In genomic region chr14:101230851-101231550, GRCh38 we compare ENCODE assay signal across 3 cellular contexts.
TF ChIP-seq lines count a peak whose summit lies in the region.

No MANE protein-coding gene starts in this region.

TF ChIP-seq in SK-N-SH, 30 proteins besides CTCF, POLR2A, EP300 and RAD21:
- no peak for TF ChIP-seq GATA2 (CRISPR knock-in tag; IDR thresholded peaks at IDR 0.05)
- TF ChIP-seq EZH2phosphoT487 (IDR thresholded peaks at IDR 0.05; ENCODE audit: borderline replicate concordance, low read depth), result no peak
- TF ChIP-seq GABPA (IDR thresholded peaks at IDR 0.05; ENCODE audit: low read depth), result no peak
- no peak for TF ChIP-seq FOXJ3 (CRISPR knock-in tag; IDR thresholded peaks at IDR 0.05)
- no peak for TF ChIP-seq TAF1 (IDR thresholded peaks at IDR 0.05; ENCODE audit: borderline replicate concordance, low read depth, low read length)
- TF ChIP-seq IRF3 (IDR thresholded peaks at IDR 0.05; ENCODE audit: low read depth, low read length), result no peak
- TF ChIP-seq RFX5 (IDR thresholded peaks at IDR 0.05; ENCODE audit: low read length), result no peak
- TF ChIP-seq MXI1 (IDR thresholded peaks at IDR 0.05; ENCODE audit: low read depth, low read length), result no peak
- no peak for TF ChIP-seq RXRA (IDR thresholded peaks at IDR 0.05; ENCODE audit: borderline replicate concordance, low read depth)
- no peak for TF ChIP-seq JUND (IDR thresholded peaks at IDR 0.05)
- no peak for TF ChIP-seq MEF2A (IDR thresholded peaks at IDR 0.05; ENCODE audit: borderline replicate concordance, low read depth)
- no peak for TF ChIP-seq RCOR1 (IDR thresholded peaks at IDR 0.05; ENCODE audit: low read length)
- TF ChIP-seq USF2 (IDR thresholded peaks at IDR 0.05; ENCODE audit: borderline replicate concordance, low read depth, low read length), result no peak
TF ChIP-seq in SK-N-SH: peak in this region for 0.

TF ChIP-seq in SK-N-SH treated with all-trans-retinoic acid at 6 μM for 48 hours, 23 proteins besides CTCF, POLR2A, EP300 and RAD21 (continued from another document):
- TF ChIP-seq ZC3H10 (CRISPR knock-in tag; IDR thresholded peaks at IDR 0.05) (no peak), BACH2 (CRISPR knock-in tag; IDR thresholded peaks at IDR 0.05; ENCODE audit: borderline replicate concordance) (no peak), TSHZ2 (CRISPR knock-in tag; IDR thresholded peaks at IDR 0.05) (no peak), ESRRG (CRISPR knock-in tag; IDR thresholded peaks at IDR 0.05) (no peak), RARB (CRISPR knock-in tag; IDR thresholded peaks at IDR 0.05) (no peak)
TF ChIP-seq in SK-N-SH treated with all-trans-retinoic acid at 6 μM for 48 hours: peak in this region for 0.

TF ChIP-seq in H1, 55 proteins besides CTCF, POLR2A, EP300 and RAD21:
- no peak for TF ChIP-seq CHD2 (IDR thresholded peaks at IDR 0.05; ENCODE audit: low read length)
- TF ChIP-seq RXRA (IDR thresholded peaks at IDR 0.05; ENCODE audit: insufficient read depth, low read depth, low read length), result no peak
- no peak for TF ChIP-seq KDM1A (IDR thresholded peaks at IDR 0.05; ENCODE audit: borderline replicate concordance, low read length)
- TF ChIP-seq FOSL1 (IDR thresholded peaks at IDR 0.05; ENCODE audit: insufficient read depth, low read depth, low read length), result no peak
- TF ChIP-seq ASH2L (IDR thresholded peaks at IDR 0.05; ENCODE audit: low read length), result no peak
- TF ChIP-seq CTBP2 (IDR thresholded peaks at IDR 0.05; ENCODE audit: borderline replicate concordance, insufficient read depth, insufficient read length, low read length), result no peak
- no peak for TF ChIP-seq SIN3A (conservative IDR thresholded peaks at IDR 0.05 in 1 of 2, IDR thresholded peaks at IDR 0.05 in 1 of 2; ENCODE audit: low read depth in 1 of 2, low read length in 2 of 2)
- TF ChIP-seq SIX5 (IDR thresholded peaks at IDR 0.05; ENCODE audit: low read depth, low read length), result no peak
- TF ChIP-seq YY1 (IDR thresholded peaks at IDR 0.05; ENCODE audit: low read depth, low read length), result no peak
- no peak for TF ChIP-seq CREB1 (IDR thresholded peaks at IDR 0.05)
- no peak for TF ChIP-seq RFX5 (IDR thresholded peaks at IDR 0.05; ENCODE audit: borderline replicate concordance, low read depth, low read length)
- no peak for TF ChIP-seq SAP30 (IDR thresholded peaks at IDR 0.05; ENCODE audit: insufficient read depth, insufficient replicate concordance, low read length)
- no peak for TF ChIP-seq CEBPB (IDR thresholded peaks at IDR 0.05; ENCODE audit: low read depth, low read length)
- no peak for TF ChIP-seq ATF3 (IDR thresholded peaks at IDR 0.05; ENCODE audit: insufficient read depth, low read depth, low read length)
